16 cellular contexts compared by ENCODE assay signal in the genomic region with DNA sequence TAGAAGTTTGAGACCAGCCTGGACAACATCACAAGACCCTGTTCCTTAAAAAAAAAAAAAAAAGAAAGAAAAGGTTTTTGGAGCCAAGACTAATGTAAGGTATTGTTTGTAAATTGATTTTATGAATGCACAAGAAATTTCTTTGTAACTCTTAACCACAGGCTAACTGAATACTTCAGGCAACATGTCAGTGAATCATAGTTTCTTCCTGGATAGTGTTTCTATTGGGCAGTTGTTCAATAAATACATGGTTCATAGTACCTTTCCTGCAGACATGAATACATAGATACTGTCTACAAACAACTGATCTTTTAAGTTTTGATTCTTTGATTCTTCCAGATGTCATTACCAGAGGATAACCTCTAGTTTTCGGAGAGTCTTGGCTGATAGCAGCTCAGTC.
DNase-seq lines count a peak whose midpoint lies in the region; ATAC-seq and TF ChIP-seq lines count a peak whose summit lies in the region.
"Had no signal": no experiment of that assay in that cellular context is flagged by ENCODE, and none has a peak within 500 bp of the region (broad histone marks: within the 10 kb centered on the region; RNA-seq: fewer than 3 reads in every experiment).

No MANE protein-coding gene starts in this region.

- H3K27me3 ChIP-seq in ACC112 (ENCODE audit: insufficient read depth, low read length) (no peaks in the 10 kb centered on the region), adipocyte (replicated peaks; ENCODE audit: control insufficient read depth, insufficient read depth, low read length) (no peaks in the 10 kb centered on the region)
- H3K27me3 ChIP-seq: BE2C, gastroesophageal sphincter had no signal

- peaks cover 39% of the 10 kb centered on the region for H3K4me1 ChIP-seq in ACC112 (ENCODE audit: control insufficient read depth, insufficient read depth, low read length, unreplicated experiment)
- H3K4me1 ChIP-seq in adipocyte (ENCODE audit: control insufficient read depth, insufficient read depth, low read length), result peaks cover 33% of the 10 kb centered on the region
- H3K4me1 ChIP-seq: BE2C had no signal

- ATAC-seq in HG02970 (IDR thresholded peaks at IDR 0.05; ENCODE audit: low FRiP score, unreplicated experiment), result no peak
- ATAC-seq: gastroesophageal sphincter had no signal

- DNase-seq in ELR (ENCODE audit: low read depth) (peak; percentile 77), adipocyte (ENCODE audit: low read depth) (peak; percentile 62), fibroblast of pulmonary artery (ENCODE audit: low read depth) (peak; percentile 44), NCI-H2227 treated with DMSO at 0.1 percent for 48 hours (lab: John Stamatoyannopoulos, UW) (no peak), Ammon's horn (ENCODE audit: low spot score) (no peak)
- DNase-seq in stimulated activated CD4-positive, alpha-beta T cell treated with anti-CD3 and anti-CD28 coated beads, Interleukin-2, amount 100 ng/mL, for 48 hours, result no peak
- DNase-seq: activated CD4-positive, alpha-beta memory T cell treated with anti-CD3 and anti-CD28 coated beads, Interleukin-2, amount 10 ng/mL, durations not matched to agents 7 days and 5 days; activated naive CD4-positive, alpha-beta T cell treated with anti-CD3 and anti-CD28 coated beads for 36 hours; BE2C; kidney; NCI-H2171; stimulated activated CD4-positive, alpha-beta T cell treated with anti-CD3 and anti-CD28 coated beads, Interleukin-2, amount 100 ng/mL, for 24 hours; stimulated activated naive CD4-positive, alpha-beta T cell had no signal

- 0 out of 2 replicates have a peak overlapping the region, but pooled peaks have one; percentile 26 for H3K27ac ChIP-seq in ACC112 (ENCODE audit: low read depth, low read length)
- H3K27ac ChIP-seq: gastroesophageal sphincter had no signal

- H3K4me3 ChIP-seq in ACC112 (ENCODE audit: low read depth, low read length) (no peak overlapping the region), adipocyte (ENCODE audit: low read length) (no peak overlapping the region), fibroblast of pulmonary artery (replicated peaks; ENCODE audit: low read depth, low read length) (no peak overlapping the region)
- H3K4me3 ChIP-seq: gastroesophageal sphincter had no signal

- no peak overlapping the region for H3K9ac ChIP-seq in adipocyte (ENCODE audit: low read length)

- H2AFZ ChIP-seq in ACC112 (ENCODE audit: low read length, unreplicated experiment), result no peak overlapping the region

- no peaks in the 10 kb centered on the region for H3K9me3 ChIP-seq in adipocyte (ENCODE audit: control insufficient read depth, low read length)
- H3K9me3 ChIP-seq: BE2C, gastroesophageal sphincter had no signal

- H3K36me3 ChIP-seq in ACC112 (ENCODE audit: insufficient read depth, low read length), result peaks cover 12% of the 10 kb centered on the region; the same call in 1 of the 2 replicates
- H3K36me3 ChIP-seq in adipocyte (ENCODE audit: control insufficient read depth, insufficient read depth, low read length, severe bottlenecking), result peaks cover 45% of the 10 kb centered on the region

- peaks cover 75% of the 10 kb centered on the region for H3K79me2 ChIP-seq in ACC112 (ENCODE audit: control insufficient read depth, insufficient read depth, low read length, unreplicated experiment)

- TF ChIP-seq CTCF in fibroblast of pulmonary artery (IDR thresholded peaks at IDR 0.05; ENCODE audit: low read length, missing control alignments), result no peak

Comparison
In these comparisons a context has a peak if more than half of its experiments do, and no peak if none do; other contexts are left out.
1. DNase-seq: peak in ELR (single experiment), adipocyte (single experiment) and fibroblast of pulmonary artery (single experiment); none in NCI-H2227 treated with DMSO at 0.1 percent for 48 hours (single experiment), Ammon's horn (single experiment) and stimulated activated CD4-positive, alpha-beta T cell treated with anti-CD3 and anti-CD28 coated beads, Interleukin-2, amount 100 ng/mL, for 48 hours (0 of 2).